ENCODE assay signal across 8 cellular contexts in the genomic region with DNA sequence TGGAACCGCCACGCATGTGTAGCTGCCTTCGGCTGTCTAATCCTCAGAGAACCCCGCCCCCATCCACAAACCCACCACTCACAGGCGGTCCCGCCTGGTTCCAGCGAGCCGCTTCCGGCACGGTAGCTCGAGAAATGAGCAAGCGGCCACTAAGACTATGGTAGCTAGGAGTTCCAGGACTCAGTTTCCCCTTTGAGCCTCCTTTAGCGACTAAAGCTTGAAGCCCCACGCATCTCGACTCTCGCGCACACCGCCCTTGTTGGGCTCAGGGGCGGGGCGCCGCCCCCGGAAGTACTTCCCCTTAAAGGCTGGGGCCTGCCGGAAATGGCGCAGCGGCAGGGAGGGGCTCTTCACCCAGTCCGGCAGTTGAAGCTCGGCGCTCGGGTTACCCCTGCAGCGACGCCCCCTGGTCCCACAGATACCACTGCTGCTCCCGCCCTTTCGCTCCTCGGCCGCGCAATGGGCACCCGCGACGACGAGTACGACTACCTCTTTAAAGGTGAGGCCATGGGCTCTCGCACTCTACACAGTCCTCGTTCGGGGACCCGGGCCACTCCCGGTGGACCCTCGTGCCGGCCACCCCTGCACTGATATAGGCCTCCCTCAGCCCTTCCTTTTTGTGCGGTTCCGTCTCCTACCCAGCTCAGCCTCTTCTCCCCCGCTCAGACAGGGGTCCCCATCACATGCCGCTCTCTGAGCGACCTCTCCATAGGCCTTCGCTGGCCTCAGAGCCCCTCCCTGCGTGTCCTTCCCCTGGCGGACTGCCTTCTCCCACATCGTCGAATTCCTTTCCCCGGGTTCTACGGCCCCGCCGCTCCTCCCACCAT. TPM values are rescaled to one million over a fixed set of nuclear protein-coding genes. Genes with fewer than 3 reads are reported as not detected.
DNase-seq lines count a peak whose midpoint lies in the region; ATAC-seq and TF ChIP-seq lines count a peak whose summit lies in the region.

A gene (plus strand): TSS at position 365 of the 827 bp plus-strand sequence. CDS start 95 bp downstream, at position 460.

- no peaks in the 10 kb centered on the region for H3K27me3 ChIP-seq in mucosa of rectum (ENCODE audit: control insufficient read depth in 2 of 2, insufficient read depth in 2 of 2, low read length in 2 of 2)

- peak within 1 kb of the TSS; percentile 95 to 99 for H3K27ac ChIP-seq in mucosa of rectum (ENCODE audit: low read depth in 2 of 2, low read length in 2 of 2)

- DNase-seq in DMS53 (lab: John Stamatoyannopoulos, UW): peak; percentile 97
- peak; percentile 88 for DNase-seq in OCI-M2 (lab: John Stamatoyannopoulos, UW; ENCODE audit: unreplicated experiment)
- DNase-seq in activated T-cell treated with anti-CD3 and anti-CD28 coated beads for 48 hours (ENCODE audit: low read depth): peak; percentile 94
- no peak for DNase-seq in epithelial cell of proximal tubule (ENCODE audit: low read depth)
- peak; percentile 96 for DNase-seq in stimulated activated CD8-positive, alpha-beta memory T cell treated with anti-CD3 and anti-CD28 coated beads, Interleukin-4, amount 100 ng/mL, for 48 hours

- peak; percentile 35 for TF ChIP-seq CTCF in epithelial cell of proximal tubule (conservative IDR thresholded peaks at IDR 0.05; ENCODE audit: low read depth, low read length)

- H3K36me3 ChIP-seq in mucosa of rectum (ENCODE audit: control insufficient read depth in 2 of 2, insufficient read depth in 2 of 2, low read length in 2 of 2): no peaks in the 10 kb centered on the region

- no peak for TF ChIP-seq RAD21 in Ishikawa (IDR thresholded peaks at IDR 0.05; ENCODE audit: low read depth)

- no peak for TF ChIP-seq EP300 in Ishikawa (IDR thresholded peaks at IDR 0.05; ENCODE audit: borderline replicate concordance)

- no peaks in the 10 kb centered on the region for H3K9me3 ChIP-seq in mucosa of rectum (ENCODE audit: control insufficient read depth in 2 of 2, low read length in 2 of 2)

- H3K4me3 ChIP-seq in epithelial cell of proximal tubule (ENCODE audit: low read depth, low read length): peak within 1 kb of the TSS; percentile 99
- peak within 1 kb of the TSS; percentile 91 to 99 for H3K4me3 ChIP-seq in mucosa of rectum (ENCODE audit: low read length in 2 of 2)

- peak within 1 kb of the TSS; percentile 97 to 99 for H3K9ac ChIP-seq in mucosa of rectum (ENCODE audit: low read depth in 1 of 2, low read length in 2 of 2)

- ATAC-seq in GM21576 (IDR thresholded peaks at IDR 0.05; ENCODE audit: unreplicated experiment): peak; percentile 79

- H3K4me1 ChIP-seq in mucosa of rectum (ENCODE audit: control insufficient read depth in 2 of 2, insufficient read depth in 2 of 2, low read length in 2 of 2): peaks cover 5 to 8% of the 10 kb centered on the region in 2 donors

TF ChIP-seq in Ishikawa, 13 proteins besides CTCF, POLR2A, EP300 and RAD21:
- TF ChIP-seq CREB1 (IDR thresholded peaks at IDR 0.05; ENCODE audit: low read depth): peak; percentile 75
- peak; percentile 53 for TF ChIP-seq ZBTB7A (IDR thresholded peaks at IDR 0.05; ENCODE audit: low read depth)
- no peak for TF ChIP-seq YY1 (IDR thresholded peaks at IDR 0.05; ENCODE audit: low read depth)
- no peak; the same call in 1 of the 2 replicates for TF ChIP-seq FOXM1 (IDR thresholded peaks at IDR 0.05; ENCODE audit: borderline replicate concordance, low read depth)
- TF ChIP-seq, protein P1, sequence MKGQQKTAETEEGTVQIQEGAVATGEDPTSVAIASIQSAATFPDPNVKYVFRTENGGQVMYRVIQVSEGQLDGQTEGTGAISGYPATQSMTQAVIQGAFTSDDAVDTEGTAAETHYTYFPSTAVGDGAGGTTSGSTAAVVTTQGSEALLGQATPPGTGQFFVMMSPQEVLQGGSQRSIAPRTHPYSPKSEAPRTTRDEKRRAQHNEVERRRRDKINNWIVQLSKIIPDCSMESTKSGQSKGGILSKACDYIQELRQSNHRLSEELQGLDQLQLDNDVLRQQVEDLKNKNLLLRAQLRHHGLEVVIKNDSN (IDR thresholded peaks at IDR 0.05): no peak
- no peak for TF ChIP-seq NFIC (IDR thresholded peaks at IDR 0.05)
- no peak for TF ChIP-seq TCF12 (IDR thresholded peaks at IDR 0.05; ENCODE audit: low read depth)
- TF ChIP-seq, protein P2, sequence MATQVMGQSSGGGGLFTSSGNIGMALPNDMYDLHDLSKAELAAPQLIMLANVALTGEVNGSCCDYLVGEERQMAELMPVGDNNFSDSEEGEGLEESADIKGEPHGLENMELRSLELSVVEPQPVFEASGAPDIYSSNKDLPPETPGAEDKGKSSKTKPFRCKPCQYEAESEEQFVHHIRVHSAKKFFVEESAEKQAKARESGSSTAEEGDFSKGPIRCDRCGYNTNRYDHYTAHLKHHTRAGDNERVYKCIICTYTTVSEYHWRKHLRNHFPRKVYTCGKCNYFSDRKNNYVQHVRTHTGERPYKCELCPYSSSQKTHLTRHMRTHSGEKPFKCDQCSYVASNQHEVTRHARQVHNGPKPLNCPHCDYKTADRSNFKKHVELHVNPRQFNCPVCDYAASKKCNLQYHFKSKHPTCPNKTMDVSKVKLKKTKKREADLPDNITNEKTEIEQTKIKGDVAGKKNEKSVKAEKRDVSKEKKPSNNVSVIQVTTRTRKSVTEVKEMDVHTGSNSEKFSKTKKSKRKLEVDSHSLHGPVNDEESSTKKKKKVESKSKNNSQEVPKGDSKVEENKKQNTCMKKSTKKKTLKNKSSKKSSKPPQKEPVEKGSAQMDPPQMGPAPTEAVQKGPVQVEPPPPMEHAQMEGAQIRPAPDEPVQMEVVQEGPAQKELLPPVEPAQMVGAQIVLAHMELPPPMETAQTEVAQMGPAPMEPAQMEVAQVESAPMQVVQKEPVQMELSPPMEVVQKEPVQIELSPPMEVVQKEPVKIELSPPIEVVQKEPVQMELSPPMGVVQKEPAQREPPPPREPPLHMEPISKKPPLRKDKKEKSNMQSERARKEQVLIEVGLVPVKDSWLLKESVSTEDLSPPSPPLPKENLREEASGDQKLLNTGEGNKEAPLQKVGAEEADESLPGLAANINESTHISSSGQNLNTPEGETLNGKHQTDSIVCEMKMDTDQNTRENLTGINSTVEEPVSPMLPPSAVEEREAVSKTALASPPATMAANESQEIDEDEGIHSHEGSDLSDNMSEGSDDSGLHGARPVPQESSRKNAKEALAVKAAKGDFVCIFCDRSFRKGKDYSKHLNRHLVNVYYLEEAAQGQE (IDR thresholded peaks at IDR 0.05; ENCODE audit: low read depth): no peak
- no peak for TF ChIP-seq EGR1 (IDR thresholded peaks at IDR 0.05)
- no peak for TF ChIP-seq CEBPB (IDR thresholded peaks at IDR 0.05)
- TF ChIP-seq, protein P3, sequence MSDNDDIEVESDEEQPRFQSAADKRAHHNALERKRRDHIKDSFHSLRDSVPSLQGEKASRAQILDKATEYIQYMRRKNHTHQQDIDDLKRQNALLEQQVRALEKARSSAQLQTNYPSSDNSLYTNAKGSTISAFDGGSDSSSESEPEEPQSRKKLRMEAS (IDR thresholded peaks at IDR 0.05): peak; percentile 84
- peak; percentile 93 for TF ChIP-seq TAF1 (IDR thresholded peaks at IDR 0.05; ENCODE audit: low read depth)
- TF ChIP-seq TEAD4 (IDR thresholded peaks at IDR 0.05): peak; percentile 91; the same call in 1 of the 2 replicates

RNA-seq across cellular contexts. Expression of the gene that starts here (rescaled TPM):
- total RNA-seq in epithelial cell of proximal tubule: 199 and 350 TPM in 2 replicates
